In genomic region chr22:46292727-46293126, GRCh38 we compare ENCODE assay signal across 22 cellular contexts. TPM values are rescaled to one million over a fixed set of nuclear protein-coding genes. Genes with fewer than 3 reads are reported as not detected.
A peak's percentile ranks its signal among the peaks of the same experiment; 100 is the strongest.
DNase-seq lines count a peak whose midpoint lies in the region; ATAC-seq and TF ChIP-seq lines count a peak whose summit lies in the region.
"Had no signal": no experiment of that assay in that cellular context is flagged by ENCODE, and none has a peak within 500 bp of the region (broad histone marks: within the 10 kb centered on the region; RNA-seq: fewer than 3 reads in every experiment).

No MANE protein-coding gene starts in this region.

- no peaks in the 10 kb centered on the region for H3K9me3 ChIP-seq in SK-N-MC (ENCODE audit: low read depth, low read length)
- H3K9me3 ChIP-seq: BE2C, neutrophil had no signal

- intact Hi-C loops in activated CD8-positive, alpha-beta T cell treated with anti-CD3 and anti-CD28 coated beads for 36 hours (cut with micrococcal nuclease): no loop called here

- H3K4me1 Mint-ChIP-seq in activated CD8-positive, alpha-beta T cell treated with anti-CD3 and anti-CD28 coated beads, Interleukin-2, amount 10 ng/mL, durations not matched to agents 7 days and 5 days (ENCODE audit: low read depth): peaks cover 70% of the 10 kb centered on the region
- peaks cover 26% of the 10 kb centered on the region for H3K4me1 Mint-ChIP-seq in activated CD8-positive, alpha-beta T cell treated with anti-CD3 and anti-CD28 coated beads for 36 hours (ENCODE audit: low read depth)
- peaks cover 46% of the 10 kb centered on the region for H3K4me1 Mint-ChIP-seq in memory B cell
- peaks cover 42 to 68% of the 10 kb centered on the region in 2 donors for H3K4me1 Mint-ChIP-seq in stimulated activated naive B cell treated with anti-CD40 and anti-IgM and Interleukin-4, amounts not matched to agents 10 μg/mL and 1 μg/mL and 100 μg/mL, for 72 hours

- no peak overlapping the region for H3K9ac ChIP-seq in SK-N-MC (ENCODE audit: insufficient read length)

- no peak for TF ChIP-seq CTCF in activated CD8-positive, alpha-beta T cell treated with anti-CD3 and anti-CD28 coated beads for 36 hours (IDR thresholded peaks at IDR 0.05)
- no peak for TF ChIP-seq CTCF in GM13977 (IDR thresholded peaks at IDR 0.05; ENCODE audit: extremely low read depth, insufficient read depth, missing control alignments)

- POLR2A ChIA-PET in activated CD8-positive, alpha-beta T cell treated with anti-CD3 and anti-CD28 coated beads, Interleukin-2, amount 10 ng/mL, durations not matched to agents 7 days and 5 days (lab: Charles Lee): no interaction called here
- POLR2A ChIA-PET in activated CD8-positive, alpha-beta T cell treated with anti-CD3 and anti-CD28 coated beads for 36 hours (lab: Charles Lee): no interaction called here

- no peaks in the 10 kb centered on the region for H3K9me3 Mint-ChIP-seq in activated CD8-positive, alpha-beta T cell treated with anti-CD3 and anti-CD28 coated beads, Interleukin-2, amount 10 ng/mL, durations not matched to agents 7 days and 5 days (ENCODE audit: insufficient read depth)
- H3K9me3 Mint-ChIP-seq in activated CD8-positive, alpha-beta T cell treated with anti-CD3 and anti-CD28 coated beads for 36 hours: no peaks in the 10 kb centered on the region
- H3K9me3 Mint-ChIP-seq in memory B cell: peaks cover 3% of the 10 kb centered on the region
- peaks cover 4 to 5% of the 10 kb centered on the region in 2 donors for H3K9me3 Mint-ChIP-seq in stimulated activated naive B cell treated with anti-CD40 and anti-IgM and Interleukin-4, amounts not matched to agents 10 μg/mL and 1 μg/mL and 100 μg/mL, for 72 hours

- no peak for DNase-seq in activated CD8-positive, alpha-beta T cell treated with anti-CD3 and anti-CD28 coated beads, Interleukin-2, amount 10 ng/mL, durations not matched to agents 7 days and 5 days
- no peak for DNase-seq in activated CD8-positive, alpha-beta T cell treated with anti-CD3 and anti-CD28 coated beads for 36 hours
- DNase-seq in SK-N-MC (ENCODE audit: low read depth, low spot score): no peak
- no peak for DNase-seq in memory B cell (ENCODE audit: low spot score in 2 of 2)
- no peak for DNase-seq in stimulated activated naive B cell treated with anti-CD40 and anti-IgM and Interleukin-4, amounts not matched to agents 10 μg/mL and 1 μg/mL and 100 μg/mL, for 72 hours
- no peak for DNase-seq in SKM-1 treated with dmso at 0.1 percent for 144 hours (lab: John Stamatoyannopoulos, UW; ENCODE audit: unreplicated experiment)
- DNase-seq in stimulated activated CD8-positive, alpha-beta memory T cell treated with anti-CD3 and anti-CD28 coated beads, Interleukin-4, amount 100 ng/mL, for 48 hours: no peak
- DNase-seq in GM13977 (ENCODE audit: low spot score): no peak
- DNase-seq: activated CD4-positive, alpha-beta T cell treated with anti-CD3 and anti-CD28 coated beads, Interleukin-2, amount 50 U/mL, for 4 hours; activated naive CD4-positive, alpha-beta T cell; activated T-cell treated with anti-CD3 and anti-CD28 coated beads, Interleukin-2, amount 50 U/mL, for 24 hours; BE2C; Calu3; cerebellar nuclear complex; effector memory CD4-positive, alpha-beta T cell; left colon; OCI-M1 had no signal

- peaks cover 57% of the 10 kb centered on the region for H3K36me3 Mint-ChIP-seq in activated CD8-positive, alpha-beta T cell treated with anti-CD3 and anti-CD28 coated beads, Interleukin-2, amount 10 ng/mL, durations not matched to agents 7 days and 5 days (ENCODE audit: low read depth)
- H3K36me3 Mint-ChIP-seq in activated CD8-positive, alpha-beta T cell treated with anti-CD3 and anti-CD28 coated beads for 36 hours (ENCODE audit: low read depth): peaks cover 11% of the 10 kb centered on the region
- H3K36me3 Mint-ChIP-seq in memory B cell: peaks cover 7% of the 10 kb centered on the region
- peaks cover 26 to 30% of the 10 kb centered on the region in 2 donors for H3K36me3 Mint-ChIP-seq in stimulated activated naive B cell treated with anti-CD40 and anti-IgM and Interleukin-4, amounts not matched to agents 10 μg/mL and 1 μg/mL and 100 μg/mL, for 72 hours

- CTCF ChIA-PET in activated CD8-positive, alpha-beta T cell treated with anti-CD3 and anti-CD28 coated beads, Interleukin-2, amount 10 ng/mL, durations not matched to agents 7 days and 5 days (lab: Charles Lee): no interaction called here
- CTCF ChIA-PET in activated CD8-positive, alpha-beta T cell treated with anti-CD3 and anti-CD28 coated beads for 36 hours (lab: Charles Lee): no interaction called here

- H3K27ac ChIP-seq in SK-N-MC: peak overlapping the region; percentile 91
- H3K27ac ChIP-seq: neutrophil had no signal

- no peaks in the 10 kb centered on the region for H3K27me3 Mint-ChIP-seq in activated CD8-positive, alpha-beta T cell treated with anti-CD3 and anti-CD28 coated beads, Interleukin-2, amount 10 ng/mL, durations not matched to agents 7 days and 5 days (ENCODE audit: low read depth)
- no peaks in the 10 kb centered on the region for H3K27me3 Mint-ChIP-seq in activated CD8-positive, alpha-beta T cell treated with anti-CD3 and anti-CD28 coated beads for 36 hours
- no peaks in the 10 kb centered on the region for H3K27me3 Mint-ChIP-seq in memory B cell
- H3K27me3 Mint-ChIP-seq in stimulated activated naive B cell treated with anti-CD40 and anti-IgM and Interleukin-4, amounts not matched to agents 10 μg/mL and 1 μg/mL and 100 μg/mL, for 72 hours: no peaks in the 10 kb centered on the region

- in situ Hi-C loops in GM13977 (cut with MboI; ENCODE audit: low pct_unique_long_range_greater_than_20kb, low sequenced_read_pairs, unreplicated experiment): no loop called here

- H3K4me3 Mint-ChIP-seq in activated CD8-positive, alpha-beta T cell treated with anti-CD3 and anti-CD28 coated beads, Interleukin-2, amount 10 ng/mL, durations not matched to agents 7 days and 5 days: no peak overlapping the region
- H3K4me3 Mint-ChIP-seq in activated CD8-positive, alpha-beta T cell treated with anti-CD3 and anti-CD28 coated beads for 36 hours: no peak overlapping the region
- H3K4me3 Mint-ChIP-seq in memory B cell: peak overlapping the region; percentile 9
- no peak overlapping the region for H3K4me3 Mint-ChIP-seq in stimulated activated naive B cell treated with anti-CD40 and anti-IgM and Interleukin-4, amounts not matched to agents 10 μg/mL and 1 μg/mL and 100 μg/mL, for 72 hours
- H3K4me3 Mint-ChIP-seq: activated T-cell treated with anti-CD3 and anti-CD28 coated beads, Interleukin-2, amount 50 U/mL, for 24 hours; T-helper 1 cell treated with Interleukin-12 subunit alpha and Interleukin-12 subunit beta and Interleukin-4 antibody, amounts not matched to agents 30 μg/mL and 1 μg/mL, for 36 hours had no signal

- H3K27ac Mint-ChIP-seq in activated CD8-positive, alpha-beta T cell treated with anti-CD3 and anti-CD28 coated beads, Interleukin-2, amount 10 ng/mL, durations not matched to agents 7 days and 5 days: peak overlapping the region; percentile 76
- no peak overlapping the region for H3K27ac Mint-ChIP-seq in activated CD8-positive, alpha-beta T cell treated with anti-CD3 and anti-CD28 coated beads for 36 hours
- H3K27ac Mint-ChIP-seq in memory B cell: peak overlapping the region; percentile 58
- H3K27ac Mint-ChIP-seq in stimulated activated naive B cell treated with anti-CD40 and anti-IgM and Interleukin-4, amounts not matched to agents 10 μg/mL and 1 μg/mL and 100 μg/mL, for 72 hours: peak overlapping the region; percentile 69
- H3K27ac Mint-ChIP-seq: activated T-cell treated with anti-CD3 and anti-CD28 coated beads, Interleukin-2, amount 50 U/mL, for 24 hours; T-helper 1 cell treated with Interleukin-12 subunit alpha and Interleukin-12 subunit beta and Interleukin-4 antibody, amounts not matched to agents 30 μg/mL and 1 μg/mL, for 36 hours had no signal

- ATAC-seq in activated CD8-positive, alpha-beta T cell treated with anti-CD3 and anti-CD28 coated beads, Interleukin-2, amount 10 ng/mL, durations not matched to agents 7 days and 5 days: no peak
- ATAC-seq in activated CD8-positive, alpha-beta T cell treated with anti-CD3 and anti-CD28 coated beads for 36 hours: no peak
- no peak for ATAC-seq in memory B cell (ENCODE audit: low read depth)
- no peak for ATAC-seq in stimulated activated naive B cell treated with anti-CD40 and anti-IgM and Interleukin-4, amounts not matched to agents 10 μg/mL and 1 μg/mL and 100 μg/mL, for 72 hours (replicated peaks)
- ATAC-seq: left colon had no signal

- no peaks in the 10 kb centered on the region for H3K36me3 ChIP-seq in SK-N-MC (ENCODE audit: insufficient read depth, low read length)

- no peak overlapping the region for H3K4me3 ChIP-seq in SK-N-MC

RNA-seq across cellular contexts. Expression of gene GTSE1, which starts 3.9 kb away (rescaled TPM):
- total RNA-seq in activated CD8-positive, alpha-beta T cell treated with anti-CD3 and anti-CD28 coated beads, Interleukin-2, amount 10 ng/mL, durations not matched to agents 7 days and 5 days: 100 to 1,000 TPM; 111 to 114 TPM
- total RNA-seq in activated CD8-positive, alpha-beta T cell treated with anti-CD3 and anti-CD28 coated beads for 36 hours: 10 to 100 TPM; 39.4 to 41.4 TPM

RNA-seq across cellular contexts. Expression of gene TTC38, which starts 24.9 kb away (rescaled TPM):
- total RNA-seq in activated CD8-positive, alpha-beta T cell treated with anti-CD3 and anti-CD28 coated beads, Interleukin-2, amount 10 ng/mL, durations not matched to agents 7 days and 5 days: 10 to 100 TPM; 20.0 to 25.1 TPM
- 10 to 100 TPM in 1 of 2 experiments, 1 to 10 TPM in 1; 9.0 to 11.9 TPM for total RNA-seq in activated CD8-positive, alpha-beta T cell treated with anti-CD3 and anti-CD28 coated beads for 36 hours

RNA-seq across cellular contexts. Expression of gene PKDREJ, which starts 29.6 kb away (rescaled TPM):
- not detected for total RNA-seq in activated CD8-positive, alpha-beta T cell treated with anti-CD3 and anti-CD28 coated beads, Interleukin-2, amount 10 ng/mL, durations not matched to agents 7 days and 5 days
- not detected for total RNA-seq in activated CD8-positive, alpha-beta T cell treated with anti-CD3 and anti-CD28 coated beads for 36 hours
- total RNA-seq: A172, astrocyte, renal cortical epithelial cell had no signal

RNA-seq across cellular contexts. Expression of gene CDPF1, which starts 42.6 kb away (rescaled TPM):
- total RNA-seq in activated CD8-positive, alpha-beta T cell treated with anti-CD3 and anti-CD28 coated beads, Interleukin-2, amount 10 ng/mL, durations not matched to agents 7 days and 5 days: 10 to 100 TPM; 11.6 to 11.7 TPM
- 10 to 100 TPM; 11.9 to 12.1 TPM for total RNA-seq in activated CD8-positive, alpha-beta T cell treated with anti-CD3 and anti-CD28 coated beads for 36 hours

RNA-seq across cellular contexts. Expression of gene TRMU, which starts 42.8 kb away (rescaled TPM):
- 10 to 100 TPM; 84.0 to 84.6 TPM for total RNA-seq in activated CD8-positive, alpha-beta T cell treated with anti-CD3 and anti-CD28 coated beads, Interleukin-2, amount 10 ng/mL, durations not matched to agents 7 days and 5 days
- total RNA-seq in activated CD8-positive, alpha-beta T cell treated with anti-CD3 and anti-CD28 coated beads for 36 hours: 10 to 100 TPM; 87.2 to 98.1 TPM
